In the genomic region with DNA sequence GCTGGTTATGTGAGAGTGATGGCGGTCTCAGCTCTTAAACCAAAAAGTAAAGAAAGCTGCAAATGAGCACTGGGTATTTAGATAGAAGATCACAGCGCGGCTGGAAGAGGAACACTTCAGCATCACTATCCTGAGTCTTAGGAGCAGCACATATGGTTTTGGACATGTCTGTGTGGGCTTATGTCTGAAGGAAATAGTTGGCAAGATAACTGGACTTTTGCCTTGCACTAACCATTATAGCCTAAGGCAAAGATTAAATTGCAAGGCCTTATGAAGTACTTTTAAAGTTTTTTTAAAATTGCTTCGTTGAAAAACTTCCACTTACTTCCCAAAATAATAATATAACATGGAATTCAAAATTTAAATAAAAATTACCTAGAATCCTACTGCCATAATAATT, we compare ENCODE assay signal across 13 cellular contexts. TPM values are rescaled to one million over a fixed set of nuclear protein-coding genes. Genes with fewer than 3 reads are reported as not detected.
DNase-seq lines count a peak whose midpoint lies in the region; ATAC-seq and TF ChIP-seq lines count a peak whose summit lies in the region.
"Had no signal": no experiment of that assay in that cellular context is flagged by ENCODE, and none has a peak within 500 bp of the region (broad histone marks: within the 10 kb centered on the region; RNA-seq: fewer than 3 reads in every experiment).

No MANE protein-coding gene starts in this region.

- ATAC-seq in activated naive CD4-positive, alpha-beta T cell treated with anti-CD3 and anti-CD28 coated beads, Interleukin-2, amount 50 U/mL, for 72 hours, result no peak
- ATAC-seq in HCT116 (no peak), HG03432 (IDR thresholded peaks at IDR 0.05; ENCODE audit: unreplicated experiment) (no peak), HG02763 (IDR thresholded peaks at IDR 0.05; ENCODE audit: unreplicated experiment) (no peak)
- ATAC-seq: GM23338, HepG2 had no signal

- H2AFZ ChIP-seq in HCT116 (ENCODE audit: low read depth, low read length, poor library complexity, severe bottlenecking), result peak overlapping the region; percentile 45
- H2AFZ ChIP-seq: GM23338 had no signal

- H3K9ac ChIP-seq in HCT116 (ENCODE audit: low read length) (no peak overlapping the region), adipocyte (ENCODE audit: low read length) (no peak overlapping the region)
- H3K9ac ChIP-seq: BLaER1 treated with 17β-estradiol and CSF1 and Interleukin-3, amounts not matched to agents 10 nM and 100 nM had no signal

- peak overlapping the region; percentile 65 to 79 for H3K27ac Mint-ChIP-seq in activated naive CD4-positive, alpha-beta T cell treated with anti-CD3 and anti-CD28 coated beads, Interleukin-2, amount 50 U/mL, for 72 hours
- H3K27ac Mint-ChIP-seq: CD4-positive, CD25-positive, alpha-beta regulatory T cell; GM23338 had no signal

- peaks cover 2% of the 10 kb centered on the region for H3K79me2 ChIP-seq in HCT116 (ENCODE audit: insufficient read depth, low read length)

- H3K36me3 Mint-ChIP-seq in activated naive CD4-positive, alpha-beta T cell treated with anti-CD3 and anti-CD28 coated beads, Interleukin-2, amount 50 U/mL, for 72 hours, result peaks cover 0 to 5% of the 10 kb centered on the region in 2 donors

- no peaks in the 10 kb centered on the region for H3K9me3 Mint-ChIP-seq in activated naive CD4-positive, alpha-beta T cell treated with anti-CD3 and anti-CD28 coated beads, Interleukin-2, amount 50 U/mL, for 72 hours
- H3K9me3 Mint-ChIP-seq: GM23338 had no signal

- H3K4me1 ChIP-seq in HCT116 (ENCODE audit: control insufficient read depth in 1 of 2, insufficient read depth in 2 of 2, low read length in 2 of 2) (peaks cover 0 to 21% of the 10 kb centered on the region in 2 experiments; a peak in 3 of 4 replicates), adipocyte (ENCODE audit: control insufficient read depth, insufficient read depth, low read length) (no peaks in the 10 kb centered on the region)

- no peak for TF ChIP-seq RAD21 in HCT116 (IDR thresholded peaks at IDR 0.05; ENCODE audit: low read depth)

- H3K9me2 ChIP-seq in HCT116 (ENCODE audit: insufficient read depth), result no peaks in the 10 kb centered on the region

- H3K9me3 ChIP-seq in HCT116 (ENCODE audit: control insufficient read depth in 1 of 2, insufficient read depth in 1 of 2, low read depth in 1 of 2, low read length in 2 of 2) (no peaks in the 10 kb centered on the region), adipocyte (ENCODE audit: control insufficient read depth, low read length) (no peaks in the 10 kb centered on the region)

- H3K27me3 ChIP-seq in HCT116 (ENCODE audit: insufficient read depth, low read length), result no peaks in the 10 kb centered on the region
- peaks cover 2% of the 10 kb centered on the region for H3K27me3 ChIP-seq in adipocyte (replicated peaks; ENCODE audit: control insufficient read depth, insufficient read depth, low read length)

- no TSS peak for BruUV-seq in HCT116 (replicated peaks; lab: Mats Ljungman, UMichigan)

- POLR2A ChIA-PET in HCT116 (lab: Charles Lee), result no interaction called here

- TF ChIP-seq CTCF in HCT116 (IDR thresholded peaks at IDR 0.05 in 2 of 3, conservative IDR thresholded peaks at IDR 0.05 in 1 of 3; ENCODE audit: borderline replicate concordance in 1 of 3, insufficient read depth in 1 of 3, low read depth in 2 of 3, low read length in 2 of 3), result no peak

- no peak for TF ChIP-seq POLR2A in HCT116 (IDR thresholded peaks at IDR 0.05; ENCODE audit: borderline replicate concordance, extremely low read depth, insufficient read depth, insufficient read length)

- H3K27ac ChIP-seq in HCT116 (ENCODE audit: low read depth, low read length), result no peak overlapping the region
- H3K27ac ChIP-seq: BLaER1 treated with 17β-estradiol and CSF1 and Interleukin-3, amounts not matched to agents 10 nM and 100 nM had no signal

- H4K20me1 ChIP-seq in HCT116 (ENCODE audit: insufficient read depth), result no peaks in the 10 kb centered on the region

- CTCF ChIA-PET in HCT116 (lab: Charles Lee), result no interaction called here

- RAD21 ChIA-PET in HCT116 (lab: Charles Lee; ENCODE audit: low non-redundant PET in 1 of 2, low total read pairs in 2 of 2, uncharacterized antibody in 2 of 2, unreplicated experiment in 2 of 2), result no interaction called here

- H3K4me2 ChIP-seq in HCT116 (ENCODE audit: low read length), result no peak overlapping the region
- H3K4me2 ChIP-seq: GM23338 had no signal

- intact Hi-C loops in HCT116 (cut with micrococcal nuclease), result no loop called here

- H3K36me3 ChIP-seq in HCT116 (ENCODE audit: control insufficient read depth in 1 of 2, insufficient read depth in 2 of 2, low read length in 2 of 2) (no peaks in the 10 kb centered on the region), adipocyte (ENCODE audit: control insufficient read depth, insufficient read depth, low read length, severe bottlenecking) (no peaks in the 10 kb centered on the region)
- H3K36me3 ChIP-seq: BLaER1 treated with 17β-estradiol and CSF1 and Interleukin-3, amounts not matched to agents 10 nM and 100 nM had no signal

- no peak for DNase-seq in activated naive CD4-positive, alpha-beta T cell treated with anti-CD3 and anti-CD28 coated beads, Interleukin-2, amount 50 U/mL, for 72 hours (ENCODE audit: low spot score in 2 of 2)
- no peak for DNase-seq in activated naive CD4-positive, alpha-beta T cell treated with anti-CD3 and anti-CD28 coated beads, Interleukin-2, amount 50 U/mL, for 16 hours
- no peak for DNase-seq in HCT116 (ENCODE audit: low read depth, low spot score)
- DNase-seq in adipocyte (ENCODE audit: low read depth), result peak; percentile 64
- no peak for DNase-seq in NCI-H2029 treated with DMSO at 0.1 percent for 48 hours (lab: John Stamatoyannopoulos, UW)
- DNase-seq: CD4-positive, CD25-positive, alpha-beta regulatory T cell; DMS53; H7 had no signal

- H3K4me3 ChIP-seq in HCT116 (replicated peaks in 1 of 2; ENCODE audit: low read depth in 1 of 2, low read length in 2 of 2) (no peak overlapping the region), adipocyte (ENCODE audit: low read length) (no peak overlapping the region)
- H3K4me3 ChIP-seq: BLaER1 treated with 17β-estradiol and CSF1 and Interleukin-3, amounts not matched to agents 10 nM and 100 nM; GM23338 had no signal

TF ChIP-seq in HCT116, 20 proteins besides CTCF, POLR2A, EP300 and RAD21:
- TF ChIP-seq EGR1 (IDR thresholded peaks at IDR 0.05; ENCODE audit: low read depth) (no peak), ZNF274 (IDR thresholded peaks at IDR 0.05; ENCODE audit: low read depth, low read length) (no peak), ELF1 (IDR thresholded peaks at IDR 0.05; ENCODE audit: borderline replicate concordance, low read depth) (no peak), CEBPB (IDR thresholded peaks at IDR 0.05; ENCODE audit: low read depth) (no peak), EZH2phosphoT487 (IDR thresholded peaks at IDR 0.05; ENCODE audit: borderline replicate concordance) (no peak), POLR2AphosphoS5 (IDR thresholded peaks at IDR 0.05; ENCODE audit: low read depth, low read length) (no peak), FOSL1 (IDR thresholded peaks at IDR 0.05; ENCODE audit: low read depth) (no peak), SIN3A (IDR thresholded peaks at IDR 0.05; ENCODE audit: low read depth) (no peak), CBX3 (IDR thresholded peaks at IDR 0.05; ENCODE audit: low read depth) (no peak), YY1 (IDR thresholded peaks at IDR 0.05; ENCODE audit: extremely low read depth, insufficient replicate concordance, low read depth, low read length) (no peak)
- TF ChIP-seq, protein P1, sequence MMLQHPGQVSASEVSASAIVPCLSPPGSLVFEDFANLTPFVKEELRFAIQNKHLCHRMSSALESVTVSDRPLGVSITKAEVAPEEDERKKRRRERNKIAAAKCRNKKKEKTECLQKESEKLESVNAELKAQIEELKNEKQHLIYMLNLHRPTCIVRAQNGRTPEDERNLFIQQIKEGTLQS (IDR thresholded peaks at IDR 0.05), result no peak
- TF ChIP-seq, protein P2, sequence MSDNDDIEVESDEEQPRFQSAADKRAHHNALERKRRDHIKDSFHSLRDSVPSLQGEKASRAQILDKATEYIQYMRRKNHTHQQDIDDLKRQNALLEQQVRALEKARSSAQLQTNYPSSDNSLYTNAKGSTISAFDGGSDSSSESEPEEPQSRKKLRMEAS (IDR thresholded peaks at IDR 0.05), result no peak
- TF ChIP-seq, protein P3, sequence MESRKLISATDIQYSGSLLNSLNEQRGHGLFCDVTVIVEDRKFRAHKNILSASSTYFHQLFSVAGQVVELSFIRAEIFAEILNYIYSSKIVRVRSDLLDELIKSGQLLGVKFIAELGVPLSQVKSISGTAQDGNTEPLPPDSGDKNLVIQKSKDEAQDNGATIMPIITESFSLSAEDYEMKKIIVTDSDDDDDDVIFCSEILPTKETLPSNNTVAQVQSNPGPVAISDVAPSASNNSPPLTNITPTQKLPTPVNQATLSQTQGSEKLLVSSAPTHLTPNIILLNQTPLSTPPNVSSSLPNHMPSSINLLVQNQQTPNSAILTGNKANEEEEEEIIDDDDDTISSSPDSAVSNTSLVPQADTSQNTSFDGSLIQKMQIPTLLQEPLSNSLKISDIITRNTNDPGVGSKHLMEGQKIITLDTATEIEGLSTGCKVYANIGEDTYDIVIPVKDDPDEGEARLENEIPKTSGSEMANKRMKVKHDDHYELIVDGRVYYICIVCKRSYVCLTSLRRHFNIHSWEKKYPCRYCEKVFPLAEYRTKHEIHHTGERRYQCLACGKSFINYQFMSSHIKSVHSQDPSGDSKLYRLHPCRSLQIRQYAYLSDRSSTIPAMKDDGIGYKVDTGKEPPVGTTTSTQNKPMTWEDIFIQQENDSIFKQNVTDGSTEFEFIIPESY (IDR thresholded peaks at IDR 0.05; ENCODE audit: extremely low read depth, insufficient replicate concordance, low read length), result no peak

RNA-seq across cellular contexts. Expression of a gene that starts 4.6 kb away (rescaled TPM):
- 10 to 100 TPM; 20.3 to 32.7 TPM for total RNA-seq in activated naive CD4-positive, alpha-beta T cell treated with anti-CD3 and anti-CD28 coated beads, Interleukin-2, amount 50 U/mL, for 72 hours
- total RNA-seq in HCT116 (2021; ENCODE audit: unreplicated experiment), result 23.9 TPM
- 12.3 and 16.0 TPM in 2 replicates for polyA plus RNA-seq in HCT116 (2012)

RNA-seq across cellular contexts. Expression of a gene that starts 31.4 kb away (rescaled TPM):
- 1 to 10 TPM; 1.4 to 2.6 TPM for total RNA-seq in activated naive CD4-positive, alpha-beta T cell treated with anti-CD3 and anti-CD28 coated beads, Interleukin-2, amount 50 U/mL, for 72 hours
- total RNA-seq in HCT116 (2021; ENCODE audit: unreplicated experiment), result 1.2 TPM
- polyA plus RNA-seq in HCT116 (2012), result 0.14 and 0.48 TPM in 2 replicates

RNA-seq across cellular contexts. Expression of a gene that starts 50.1 kb away (rescaled TPM):
- total RNA-seq in activated naive CD4-positive, alpha-beta T cell treated with anti-CD3 and anti-CD28 coated beads, Interleukin-2, amount 50 U/mL, for 72 hours, result 10 to 100 TPM; 14.5 to 18.1 TPM
- 11.9 TPM for total RNA-seq in HCT116 (2021; ENCODE audit: unreplicated experiment)
- polyA plus RNA-seq in HCT116 (2012), result 6.1 and 6.8 TPM in 2 replicates

RNA-seq across cellular contexts. Expression of a gene that starts 50.2 kb away (rescaled TPM):
- total RNA-seq in activated naive CD4-positive, alpha-beta T cell treated with anti-CD3 and anti-CD28 coated beads, Interleukin-2, amount 50 U/mL, for 72 hours, result 10 to 100 TPM; 36.9 to 40.7 TPM
- 18.0 TPM for total RNA-seq in HCT116 (2021; ENCODE audit: unreplicated experiment)
- polyA plus RNA-seq in HCT116 (2012), result 7.2 and 8.2 TPM in 2 replicates
